12 cellular contexts compared by ENCODE assay signal in genomic region chr11:2381494-2382128, GRCh38. TPM values are rescaled to one million over a fixed set of nuclear protein-coding genes. Genes with fewer than 3 reads are reported as not detected.
DNase-seq lines count a peak whose midpoint lies in the region; ATAC-seq, FAIRE-seq and TF ChIP-seq lines count a peak whose summit lies in the region.
"Had no signal": no experiment of that assay in that cellular context is flagged by ENCODE, and none has a peak within 500 bp of the region (broad histone marks: within the 10 kb centered on the region; RNA-seq: fewer than 3 reads in every experiment).

No MANE protein-coding gene starts in this region.

- H3K9me3 Mint-ChIP-seq in neural progenitor cell: no peaks in the 10 kb centered on the region

- no peaks in the 10 kb centered on the region for H3K79me2 ChIP-seq in HepG2 (ENCODE audit: insufficient read depth, low read length)
- peaks cover 89% of the 10 kb centered on the region for H3K79me2 ChIP-seq in endothelial cell of umbilical vein (ENCODE audit: control insufficient read depth, insufficient read depth, low read length)
- peaks cover 89% of the 10 kb centered on the region for H3K79me2 ChIP-seq in neural progenitor cell (ENCODE audit: low read depth)

- H3K9me3 ChIP-seq in liver (ENCODE audit: control insufficient read depth in 4 of 4, low read length in 3 of 4) (no peaks in the 10 kb centered on the region), HepG2 (ENCODE audit: low read length) (no peaks in the 10 kb centered on the region), endothelial cell of umbilical vein (replicated peaks; ENCODE audit: control insufficient read depth, insufficient read depth, low read length) (no peaks in the 10 kb centered on the region), neural progenitor cell (ENCODE audit: low read depth) (no peaks in the 10 kb centered on the region), vagina (no peaks in the 10 kb centered on the region)

- peak overlapping the region; percentile 75 for H3K4me3 Mint-ChIP-seq in neural progenitor cell

- WGBS in liver: 39% methylated on average over 11 of the region's 11 CpGs
- 28% methylated on average over 5 of the region's 11 CpGs for WGBS in HepG2 (ENCODE audit: low lambda C conversion rate)

- no peaks in the 10 kb centered on the region for H4K20me1 ChIP-seq in HepG2 (ENCODE audit: insufficient read depth, low read length)
- H4K20me1 ChIP-seq in endothelial cell of umbilical vein (replicated peaks; ENCODE audit: control insufficient read depth, extremely low read depth, insufficient read depth, low read length): peaks cover 2% of the 10 kb centered on the region
- peaks cover 90% of the 10 kb centered on the region for H4K20me1 ChIP-seq in neural progenitor cell (ENCODE audit: low read depth)

- no peak overlapping the region for H3K4me2 ChIP-seq in HepG2 (ENCODE audit: low read depth, low read length)
- H3K4me2 ChIP-seq in endothelial cell of umbilical vein (ENCODE audit: insufficient read depth, low read length): no peak overlapping the region
- no peak overlapping the region for H3K4me2 ChIP-seq in neural progenitor cell

- in situ Hi-C loops in HepG2 (cut with HindIII; ENCODE audit: extremely low pct_ligation_motif_present, low pct_unique_long_range_greater_than_20kb): no loop called here

- peaks cover 0 to 3% (median 0%) of the 10 kb centered on the region in 4 donors for H3K36me3 ChIP-seq in liver (ENCODE audit: control insufficient read depth in 4 of 4, insufficient read depth in 3 of 4, low read depth in 1 of 4, low read length in 3 of 4)
- H3K36me3 ChIP-seq in HepG2 (replicated peaks in 1 of 2; ENCODE audit: control insufficient read depth in 1 of 2, insufficient read depth in 2 of 2, low read length in 2 of 2): no peaks in the 10 kb centered on the region
- peaks cover 2 to 4% of the 10 kb centered on the region in 2 experiments for H3K36me3 ChIP-seq in endothelial cell of umbilical vein (ENCODE audit: control insufficient read depth in 2 of 2, extremely low read depth in 1 of 2, insufficient read depth in 2 of 2, low read length in 2 of 2)
- H3K36me3 ChIP-seq in neural progenitor cell: no peaks in the 10 kb centered on the region
- H3K36me3 ChIP-seq in vagina: peaks cover 0 to 7% of the 10 kb centered on the region in 2 donors

- intact Hi-C loops in HepG2 (cut with micrococcal nuclease; ENCODE audit: unreplicated experiment): no loop called here
- intact Hi-C loops in endothelial cell of umbilical vein (cut with micrococcal nuclease): no loop called here
- intact Hi-C loops in vagina (cut with DNase I): no loop called here

- H3K9ac ChIP-seq in liver (ENCODE audit: low read depth in 1 of 2, low read length in 2 of 2): peak overlapping the region; percentile 10 to 17
- H3K9ac ChIP-seq in HepG2 (ENCODE audit: insufficient read depth, low read depth, low read length): no peak overlapping the region
- H3K9ac ChIP-seq in endothelial cell of umbilical vein (replicated peaks; ENCODE audit: extremely low read depth, insufficient read depth, low read length): peak overlapping the region; percentile 16
- H3K9ac ChIP-seq in neural progenitor cell: no peak overlapping the region

- CTCF ChIA-PET in HepG2 (lab: Yijun Ruan, JAX; ENCODE audit: low intra/inter-chr PET ratio, low total read pairs) (no interaction called here), endothelial cell of umbilical vein (lab: Charles Lee) (interaction anchor here (1.2 to 1.9 kb wide), 5 partner anchors 15 to 77 kb away, joined by 3 to 7 read pairs (median 4); no protein-coding TSS in a partner anchor)

- no peak for TF ChIP-seq RAD21 in liver (IDR thresholded peaks at IDR 0.05)
- TF ChIP-seq RAD21 in HepG2 (CRISPR knock-in tag; IDR thresholded peaks at IDR 0.05): no peak

- peaks cover 2% of the 10 kb centered on the region for H3K36me3 Mint-ChIP-seq in neural progenitor cell

- H3K27ac ChIP-seq in liver (ENCODE audit: low read depth in 1 of 2, low read length in 2 of 2): peak overlapping the region; percentile 91 to 93
- no peak overlapping the region for H3K27ac ChIP-seq in HepG2 (ENCODE audit: extremely low read length, insufficient read depth, low read length)
- H3K27ac ChIP-seq in endothelial cell of umbilical vein (ENCODE audit: insufficient read depth, low read depth, low read length): peak overlapping the region; percentile 91
- no peak overlapping the region for H3K27ac ChIP-seq in neural progenitor cell
- peak overlapping the region; percentile 98 for H3K27ac ChIP-seq in vagina

- H3K4me1 ChIP-seq in liver (ENCODE audit: control insufficient read depth in 4 of 4, insufficient read depth in 4 of 4, low read length in 3 of 4) (peaks cover 56 to 77% (median 67%) of the 10 kb centered on the region in 4 donors), HepG2 (ENCODE audit: insufficient read depth, low read length) (no peaks in the 10 kb centered on the region), endothelial cell of umbilical vein (ENCODE audit: control insufficient read depth, extremely low read depth, insufficient read depth, low read length) (peaks cover 52% of the 10 kb centered on the region), neural progenitor cell (peaks cover 6% of the 10 kb centered on the region), vagina (peaks cover 87% of the 10 kb centered on the region)

- no peaks in the 10 kb centered on the region for H3F3A ChIP-seq in neural progenitor cell (ENCODE audit: low read depth)

- no peaks in the 10 kb centered on the region for H3K9me1 ChIP-seq in endothelial cell of umbilical vein (replicated peaks; ENCODE audit: control insufficient read depth, extremely low read depth, insufficient read depth, low read length)

- DNase-seq in HepG2 (ENCODE audit: low spot score) (no peak), endothelial cell of umbilical vein (ENCODE audit: low read depth, low spot score) (no peak), neural progenitor cell (ENCODE audit: low spot score) (no peak), vagina (ENCODE audit: extremely low spot score in 2 of 2) (no peak), NCI-H82 (lab: John Stamatoyannopoulos, UW) (no peak), NCI-H1105 (lab: John Stamatoyannopoulos, UW) (no peak)
- DNase-seq: stimulated activated CD4-positive, alpha-beta T cell treated with anti-CD3 and anti-CD28 coated beads, Interleukin-12 subunit alpha, Interleukin-12 subunit beta, amount 100 ng/mL, for 4 hours; stimulated activated naive CD8-positive, alpha-beta T cell treated with anti-CD3 and anti-CD28 coated beads, Interleukin-15, Interleukin-2, amounts not matched to agents 100 U/mL and 50 U/mL, for 24 hours; SW 1271 had no signal

- FAIRE-seq in HepG2 (lab: Jason Lieb, UNC) (no peak), endothelial cell of umbilical vein (lab: Jason Lieb, UNC) (no peak)
- FAIRE-seq: keratinocyte had no signal

- TF ChIP-seq POLR2A in HepG2 (IDR thresholded peaks at IDR 0.05; ENCODE audit: insufficient read depth in 1 of 2, low read depth in 2 of 2, low read length in 2 of 2): no peak
- TF ChIP-seq POLR2A in endothelial cell of umbilical vein (IDR thresholded peaks at IDR 0.05; ENCODE audit: low read depth, low read length): no peak
- TF ChIP-seq POLR2A in vagina (IDR thresholded peaks at IDR 0.05): no peak

- POLR2A ChIA-PET in HepG2 (lab: Yijun Ruan, JAX): no interaction called here
- POLR2A ChIA-PET in endothelial cell of umbilical vein (lab: Charles Lee): no interaction called here

- peaks cover 15% of the 10 kb centered on the region for H3K4me1 Mint-ChIP-seq in neural progenitor cell

- TF ChIP-seq EP300 in HepG2 (IDR thresholded peaks at IDR 0.05; ENCODE audit: low read depth in 2 of 2, low read length in 2 of 2): no peak
- no peak for TF ChIP-seq EP300 in HepG2 (CRISPR knock-in tag; IDR thresholded peaks at IDR 0.05; ENCODE audit: borderline replicate concordance)

- dilution Hi-C loops in endothelial cell of umbilical vein (cut with MboI; ENCODE audit: extremely low pct_ligation_motif_present, low sequenced_read_pairs): no loop called here

- H2AFZ ChIP-seq in HepG2 (ENCODE audit: low read length) (no peak overlapping the region), endothelial cell of umbilical vein (ENCODE audit: low read depth, low read length) (no peak overlapping the region), neural progenitor cell (replicated peaks) (no peak overlapping the region)

- H3K27me3 Mint-ChIP-seq in neural progenitor cell (ENCODE audit: insufficient read depth, low read depth): no peaks in the 10 kb centered on the region

- no peak for TF ChIP-seq CTCF in liver (IDR thresholded peaks at IDR 0.05; ENCODE audit: low read depth, low read length, missing input control)
- TF ChIP-seq CTCF in HepG2 (CRISPR knock-in tag; IDR thresholded peaks at IDR 0.05): no peak
- TF ChIP-seq CTCF in endothelial cell of umbilical vein (IDR thresholded peaks at IDR 0.05; ENCODE audit: extremely low read depth in 1 of 2, insufficient read depth in 1 of 2, low read depth in 1 of 2, low read length in 2 of 2): no peak
- TF ChIP-seq CTCF in neural progenitor cell (IDR thresholded peaks at IDR 0.05): no peak
- no peak for TF ChIP-seq CTCF in vagina (IDR thresholded peaks at IDR 0.05)

- no TSS peak for BruUV-seq in HepG2 (replicated peaks; lab: Mats Ljungman, UMichigan)
- BruUV-seq in endothelial cell of umbilical vein (replicated peaks; lab: Mats Ljungman, UMichigan): no TSS peak

- ATAC-seq in HepG2 (no peak), GM19397 (IDR thresholded peaks at IDR 0.05; ENCODE audit: unreplicated experiment) (no peak)
- ATAC-seq: stimulated activated naive CD8-positive, alpha-beta T cell treated with anti-CD3 and anti-CD28 coated beads, Interleukin-15, Interleukin-2, amounts not matched to agents 100 U/mL and 50 U/mL, for 24 hours had no signal

- peak overlapping the region; percentile 37 for H3K27ac Mint-ChIP-seq in neural progenitor cell

- H3K4me3 ChIP-seq in liver (ENCODE audit: low read depth in 1 of 3, low read length in 3 of 3): peak overlapping the region in 1 of 3 donors; percentile 66
- H3K4me3 ChIP-seq in HepG2 (replicated peaks in 1 of 3; ENCODE audit: insufficient read depth in 1 of 3, low read depth in 2 of 3, low read length in 3 of 3): no peak overlapping the region
- H3K4me3 ChIP-seq in endothelial cell of umbilical vein (replicated peaks in 1 of 3; ENCODE audit: insufficient read depth in 1 of 3, low read depth in 1 of 3, low read length in 3 of 3): no peak overlapping the region
- no peak overlapping the region for H3K4me3 ChIP-seq in neural progenitor cell
- H3K4me3 ChIP-seq in vagina: peak overlapping the region in 1 of 2 donors; percentile 87

- H3K27me3 ChIP-seq in liver (ENCODE audit: control insufficient read depth in 4 of 4, insufficient read depth in 4 of 4, low read length in 3 of 4): no peaks in the 10 kb centered on the region
- H3K27me3 ChIP-seq in HepG2 (ENCODE audit: control insufficient read depth in 1 of 2, insufficient read depth in 2 of 2, low read length in 2 of 2): peaks cover 14 to 69% of the 10 kb centered on the region in 2 experiments; a peak in 4 of 5 replicates
- no peaks in the 10 kb centered on the region for H3K27me3 ChIP-seq in endothelial cell of umbilical vein (ENCODE audit: control insufficient read depth in 2 of 2, insufficient read depth in 2 of 2, low read length in 2 of 2)
- H3K27me3 ChIP-seq in neural progenitor cell: peaks cover 4% of the 10 kb centered on the region
- H3K27me3 ChIP-seq in vagina: no peaks in the 10 kb centered on the region

RNA-seq across cellular contexts. Expression of gene CD81, which starts 4.5 kb away (rescaled TPM):
- 100 to 1,000 TPM in 1 of 2 donors, 10 to 100 TPM in 1; 76.9 to 190 TPM for total RNA-seq in liver
- polyA plus RNA-seq in liver: 100 to 1,000 TPM; 139 to 712 TPM
- not detected in 2 replicates for total RNA-seq in HepG2 (2016; rRNA removed; fragmentation: Illumina TruSeq; extraction: Trizol)
- not detected in 2 replicates for total RNA-seq in HepG2 (2016; cell fraction: cytosol; rRNA removed; fragmentation: Illumina TruSeq; extraction: Trizol; ENCODE audit: low read depth)
- total RNA-seq in HepG2 (2016; cell fraction: insoluble cytoplasmic fraction; rRNA removed; fragmentation: Illumina TruSeq; extraction: Trizol): not detected in 2 replicates
- not detected in 2 replicates for total RNA-seq in HepG2 (2016; cell fraction: membrane; rRNA removed; fragmentation: Illumina TruSeq; extraction: Trizol)
- total RNA-seq in HepG2 (2016; cell fraction: nucleus; rRNA removed; fragmentation: Illumina TruSeq; extraction: Trizol): not detected in 2 replicates
- not detected in 2 replicates for polyA plus RNA-seq in HepG2 (2011; rRNA removed)
- 0.05 TPM in 2 replicates for polyA plus RNA-seq in HepG2 (2011; cell fraction: cytosol; rRNA removed)
- 0.26 TPM in 1 of 2 replicates, not detected in the other for polyA plus RNA-seq in HepG2 (2011; cell fraction: nucleus; rRNA removed)
- polyA plus RNA-seq in HepG2 (2012): not detected in 2 replicates
- polyA plus RNA-seq in HepG2 (2016; cell fraction: cytosol; fragmentation: Illumina TruSeq; extraction: Trizol; ENCODE audit: low read depth): not detected in 2 replicates
- not detected in 2 replicates for polyA plus RNA-seq in HepG2 (2016; cell fraction: insoluble cytoplasmic fraction; fragmentation: Illumina TruSeq; extraction: Trizol; ENCODE audit: low read depth)
- polyA plus RNA-seq in HepG2 (2016; cell fraction: membrane; fragmentation: Illumina TruSeq; extraction: Trizol; ENCODE audit: low read depth): not detected in 2 replicates
- not detected in 2 replicates for polyA plus RNA-seq in HepG2 (2016; cell fraction: nucleus; fragmentation: Illumina TruSeq; extraction: Trizol; ENCODE audit: insufficient read depth, low read depth)
- 0.72 and 103 TPM in 2 replicates for polyA minus RNA-seq in HepG2 (2011; rRNA and poly(A)+ RNA removed; ENCODE audit: low replicate concordance)
- polyA minus RNA-seq in HepG2 (2011; cell fraction: cytosol; rRNA and poly(A)+ RNA removed): 0.70 TPM in 1 of 2 replicates, not detected in the other
- 0.52 TPM in 1 of 2 replicates, not detected in the other for polyA minus RNA-seq in HepG2 (2011; cell fraction: nucleus; rRNA and poly(A)+ RNA removed)
- total RNA-seq in endothelial cell of umbilical vein: 409 and 445 TPM in 2 replicates
- 641 and 802 TPM in 2 replicates for polyA plus RNA-seq in endothelial cell of umbilical vein
- polyA plus RNA-seq in endothelial cell of umbilical vein (2011; cell fraction: cytosol; rRNA removed): 406 and 474 TPM in 2 replicates
- polyA plus RNA-seq in endothelial cell of umbilical vein (2011; cell fraction: nucleus; rRNA removed): 199 and 205 TPM in 2 replicates
- polyA plus RNA-seq in endothelial cell of umbilical vein (2012): 516 and 727 TPM in 2 replicates
- polyA minus RNA-seq in endothelial cell of umbilical vein: 404 and 450 TPM in 2 replicates
- 53.1 TPM for polyA minus RNA-seq in endothelial cell of umbilical vein (2011; cell fraction: cytosol; rRNA and poly(A)+ RNA removed)
- 58.3 and 65.3 TPM in 2 replicates for polyA minus RNA-seq in endothelial cell of umbilical vein (2011; cell fraction: nucleus; rRNA and poly(A)+ RNA removed)
- total RNA-seq in neural progenitor cell (ENCODE audit: low replicate concordance): 87.6 and 181 TPM in 2 replicates
- total RNA-seq in vagina: 526 TPM

RNA-seq across cellular contexts. Expression of gene TSSC4, which starts 18.9 kb away (rescaled TPM):
- total RNA-seq in liver (10 to 100 TPM; 16.6 to 18.5 TPM), HepG2 (2016; rRNA removed; fragmentation: Illumina TruSeq; extraction: Trizol) (51.5 and 58.6 TPM in 2 replicates), endothelial cell of umbilical vein (59.6 and 61.9 TPM in 2 replicates), neural progenitor cell (ENCODE audit: low replicate concordance) (11.1 and 30.2 TPM in 2 replicates), vagina (37.6 TPM)
- polyA plus RNA-seq in liver (10 to 100 TPM; 15.8 to 19.1 TPM), HepG2 (2011; rRNA removed) (16.2 and 20.5 TPM in 2 replicates), endothelial cell of umbilical vein (42.7 and 53.4 TPM in 2 replicates)
- 48.9 and 55.7 TPM in 2 replicates for total RNA-seq in HepG2 (2016; cell fraction: cytosol; rRNA removed; fragmentation: Illumina TruSeq; extraction: Trizol; ENCODE audit: low read depth)
- total RNA-seq in HepG2 (2016; cell fraction: insoluble cytoplasmic fraction; rRNA removed; fragmentation: Illumina TruSeq; extraction: Trizol): 51.6 and 61.0 TPM in 2 replicates
- total RNA-seq in HepG2 (2016; cell fraction: membrane; rRNA removed; fragmentation: Illumina TruSeq; extraction: Trizol): 52.4 and 71.0 TPM in 2 replicates
- total RNA-seq in HepG2 (2016; cell fraction: nucleus; rRNA removed; fragmentation: Illumina TruSeq; extraction: Trizol): 29.5 and 34.5 TPM in 2 replicates
- polyA plus RNA-seq in HepG2 (2011; cell fraction: cytosol; rRNA removed): 13.8 and 24.4 TPM in 2 replicates
- polyA plus RNA-seq in HepG2 (2011; cell fraction: nucleus; rRNA removed): 33.5 and 35.1 TPM in 2 replicates
- polyA plus RNA-seq in HepG2 (2012): 17.3 and 21.8 TPM in 2 replicates
- polyA plus RNA-seq in HepG2 (2016; cell fraction: cytosol; fragmentation: Illumina TruSeq; extraction: Trizol; ENCODE audit: low read depth): 29.9 and 32.8 TPM in 2 replicates
- polyA plus RNA-seq in HepG2 (2016; cell fraction: insoluble cytoplasmic fraction; fragmentation: Illumina TruSeq; extraction: Trizol; ENCODE audit: low read depth): 34.6 and 35.0 TPM in 2 replicates
- polyA plus RNA-seq in HepG2 (2016; cell fraction: membrane; fragmentation: Illumina TruSeq; extraction: Trizol; ENCODE audit: low read depth): 34.0 and 36.0 TPM in 2 replicates
- 42.1 and 44.0 TPM in 2 replicates for polyA plus RNA-seq in HepG2 (2016; cell fraction: nucleus; fragmentation: Illumina TruSeq; extraction: Trizol; ENCODE audit: insufficient read depth, low read depth)
- 19.1 and 32.1 TPM in 2 replicates for polyA minus RNA-seq in HepG2 (2011; rRNA and poly(A)+ RNA removed; ENCODE audit: low replicate concordance)
- 12.8 and 15.7 TPM in 2 replicates for polyA minus RNA-seq in HepG2 (2011; cell fraction: cytosol; rRNA and poly(A)+ RNA removed)
- 26.6 and 27.8 TPM in 2 replicates for polyA minus RNA-seq in HepG2 (2011; cell fraction: nucleus; rRNA and poly(A)+ RNA removed)
- 18.3 and 31.5 TPM in 2 replicates for polyA plus RNA-seq in endothelial cell of umbilical vein (2011; cell fraction: cytosol; rRNA removed)
- polyA plus RNA-seq in endothelial cell of umbilical vein (2011; cell fraction: nucleus; rRNA removed): 49.2 and 51.9 TPM in 2 replicates
- polyA plus RNA-seq in endothelial cell of umbilical vein (2012): 32.6 and 42.6 TPM in 2 replicates
- 20.5 and 25.8 TPM in 2 replicates for polyA minus RNA-seq in endothelial cell of umbilical vein
- 15.2 TPM for polyA minus RNA-seq in endothelial cell of umbilical vein (2011; cell fraction: cytosol; rRNA and poly(A)+ RNA removed)
- 24.1 and 48.8 TPM in 2 replicates for polyA minus RNA-seq in endothelial cell of umbilical vein (2011; cell fraction: nucleus; rRNA and poly(A)+ RNA removed)

Comparison
In these comparisons a context has a peak if more than half of its experiments do, and no peak if none do; other contexts are left out.
1. H3K27ac ChIP-seq: peak in liver (2 of 2), endothelial cell of umbilical vein (single experiment) and vagina (single experiment); none in HepG2 (single experiment) and neural progenitor cell (single experiment).
2. H3K9ac ChIP-seq: peak in liver (2 of 2) and endothelial cell of umbilical vein (single experiment); none in HepG2 (single experiment) and neural progenitor cell (single experiment).
3. RNA of gene CD81, which starts 4.5 kb away (total RNA-seq): 526 TPM in vagina (single experiment), 409 to 445 TPM in endothelial cell of umbilical vein, 76.9 to 190 TPM in liver and 87.6 to 181 TPM in neural progenitor cell; not detected in HepG2; every median in the first group is over 10 times any median in the second.